Comparison of ENCODE assay signal across 1 cellular context in the genomic region with DNA sequence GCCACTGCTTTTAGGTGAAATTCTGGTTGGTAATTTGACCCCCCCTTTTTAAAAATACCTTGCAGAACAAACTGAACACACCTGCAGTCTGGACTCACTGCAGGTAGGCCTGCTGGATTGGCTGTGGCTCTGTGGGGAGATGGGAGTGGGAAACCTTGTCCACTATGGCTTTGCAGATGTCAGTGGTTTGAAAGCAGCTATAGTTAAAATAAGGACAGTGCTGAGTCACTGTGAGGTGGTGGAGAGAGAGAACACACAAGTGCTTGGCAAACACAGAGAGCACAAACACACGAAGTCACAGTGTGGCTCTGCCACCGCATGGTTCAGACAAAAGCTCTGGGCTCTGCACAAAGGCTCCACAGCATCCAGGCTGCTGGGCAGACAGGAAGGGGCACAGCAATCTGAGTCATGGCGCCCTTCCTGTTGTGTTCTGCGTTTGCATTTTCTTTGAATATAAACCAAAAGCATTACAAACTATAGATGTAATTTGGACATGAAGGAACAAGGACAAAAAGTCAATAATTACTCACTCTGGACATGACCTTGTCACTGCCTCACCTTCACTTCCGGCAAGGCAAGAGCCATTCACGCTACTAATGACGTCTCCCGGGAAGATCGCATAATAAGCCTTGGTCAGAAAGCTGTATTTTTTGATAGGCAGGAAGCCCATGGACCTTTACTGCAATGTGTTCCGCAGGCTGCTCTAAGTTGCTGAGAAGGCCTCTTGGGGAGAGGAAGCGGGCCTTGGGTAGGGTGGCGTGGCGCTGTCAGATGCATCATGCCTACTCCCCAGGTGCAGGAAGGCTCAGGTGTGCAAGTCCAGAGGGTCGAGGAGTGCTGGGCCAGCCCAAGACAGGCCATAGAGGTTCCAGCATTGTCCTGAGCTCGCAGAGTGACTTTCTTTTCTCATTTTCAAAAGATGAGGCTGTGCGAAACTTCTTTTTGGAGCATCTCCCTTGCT.
TF ChIP-seq lines count a peak whose summit lies in the region.

No MANE protein-coding gene starts in this region.

TF ChIP-seq in GM23338, 12 proteins besides CTCF, POLR2A, EP300 and RAD21 (continued from another document):
- TF ChIP-seq, protein P1, sequence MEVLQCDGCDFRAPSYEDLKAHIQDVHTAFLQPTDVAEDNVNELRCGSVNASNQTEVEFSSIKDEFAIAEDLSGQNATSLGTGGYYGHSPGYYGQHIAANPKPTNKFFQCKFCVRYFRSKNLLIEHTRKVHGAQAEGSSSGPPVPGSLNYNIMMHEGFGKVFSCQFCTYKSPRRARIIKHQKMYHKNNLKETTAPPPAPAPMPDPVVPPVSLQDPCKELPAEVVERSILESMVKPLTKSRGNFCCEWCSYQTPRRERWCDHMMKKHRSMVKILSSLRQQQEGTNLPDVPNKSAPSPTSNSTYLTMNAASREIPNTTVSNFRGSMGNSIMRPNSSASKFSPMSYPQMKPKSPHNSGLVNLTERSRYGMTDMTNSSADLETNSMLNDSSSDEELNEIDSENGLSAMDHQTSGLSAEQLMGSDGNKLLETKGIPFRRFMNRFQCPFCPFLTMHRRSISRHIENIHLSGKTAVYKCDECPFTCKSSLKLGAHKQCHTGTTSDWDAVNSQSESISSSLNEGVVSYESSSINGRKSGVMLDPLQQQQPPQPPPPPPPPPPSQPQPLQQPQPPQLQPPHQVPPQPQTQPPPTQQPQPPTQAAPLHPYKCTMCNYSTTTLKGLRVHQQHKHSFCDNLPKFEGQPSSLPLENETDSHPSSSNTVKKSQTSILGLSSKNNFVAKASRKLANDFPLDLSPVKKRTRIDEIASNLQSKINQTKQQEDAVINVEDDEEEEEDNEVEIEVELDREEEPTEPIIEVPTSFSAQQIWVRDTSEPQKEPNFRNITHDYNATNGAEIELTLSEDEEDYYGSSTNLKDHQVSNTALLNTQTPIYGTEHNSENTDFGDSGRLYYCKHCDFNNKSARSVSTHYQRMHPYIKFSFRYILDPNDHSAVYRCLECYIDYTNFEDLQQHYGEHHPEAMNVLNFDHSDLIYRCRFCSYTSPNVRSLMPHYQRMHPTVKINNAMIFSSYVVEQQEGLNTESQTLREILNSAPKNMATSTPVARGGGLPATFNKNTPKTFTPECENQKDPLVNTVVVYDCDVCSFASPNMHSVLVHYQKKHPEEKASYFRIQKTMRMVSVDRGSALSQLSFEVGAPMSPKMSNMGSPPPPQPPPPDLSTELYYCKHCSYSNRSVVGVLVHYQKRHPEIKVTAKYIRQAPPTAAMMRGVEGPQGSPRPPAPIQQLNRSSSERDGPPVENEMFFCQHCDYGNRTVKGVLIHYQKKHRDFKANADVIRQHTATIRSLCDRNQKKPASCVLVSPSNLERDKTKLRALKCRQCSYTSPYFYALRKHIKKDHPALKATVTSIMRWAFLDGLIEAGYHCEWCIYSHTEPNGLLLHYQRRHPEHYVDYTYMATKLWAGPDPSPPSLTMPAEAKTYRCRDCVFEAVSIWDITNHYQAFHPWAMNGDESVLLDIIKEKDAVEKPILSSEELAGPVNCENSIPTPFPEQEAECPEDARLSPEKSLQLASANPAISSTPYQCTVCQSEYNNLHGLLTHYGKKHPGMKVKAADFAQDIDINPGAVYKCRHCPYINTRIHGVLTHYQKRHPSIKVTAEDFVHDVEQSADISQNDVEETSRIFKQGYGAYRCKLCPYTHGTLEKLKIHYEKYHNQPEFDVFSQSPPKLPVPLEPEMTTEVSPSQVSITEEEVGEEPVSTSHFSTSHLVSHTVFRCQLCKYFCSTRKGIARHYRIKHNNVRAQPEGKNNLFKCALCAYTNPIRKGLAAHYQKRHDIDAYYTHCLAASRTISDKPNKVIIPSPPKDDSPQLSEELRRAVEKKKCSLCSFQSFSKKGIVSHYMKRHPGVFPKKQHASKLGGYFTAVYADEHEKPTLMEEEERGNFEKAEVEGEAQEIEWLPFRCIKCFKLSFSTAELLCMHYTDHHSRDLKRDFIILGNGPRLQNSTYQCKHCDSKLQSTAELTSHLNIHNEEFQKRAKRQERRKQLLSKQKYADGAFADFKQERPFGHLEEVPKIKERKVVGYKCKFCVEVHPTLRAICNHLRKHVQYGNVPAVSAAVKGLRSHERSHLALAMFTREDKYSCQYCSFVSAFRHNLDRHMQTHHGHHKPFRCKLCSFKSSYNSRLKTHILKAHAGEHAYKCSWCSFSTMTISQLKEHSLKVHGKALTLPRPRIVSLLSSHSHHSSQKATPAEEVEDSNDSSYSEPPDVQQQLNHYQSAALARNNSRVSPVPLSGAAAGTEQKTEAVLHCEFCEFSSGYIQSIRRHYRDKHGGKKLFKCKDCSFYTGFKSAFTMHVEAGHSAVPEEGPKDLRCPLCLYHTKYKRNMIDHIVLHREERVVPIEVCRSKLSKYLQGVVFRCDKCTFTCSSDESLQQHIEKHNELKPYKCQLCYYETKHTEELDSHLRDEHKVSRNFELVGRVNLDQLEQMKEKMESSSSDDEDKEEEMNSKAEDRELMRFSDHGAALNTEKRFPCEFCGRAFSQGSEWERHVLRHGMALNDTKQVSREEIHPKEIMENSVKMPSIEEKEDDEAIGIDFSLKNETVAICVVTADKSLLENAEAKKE (CRISPR knock-in tag; IDR thresholded peaks at IDR 0.05): no peak
- TF ChIP-seq NANOG (IDR thresholded peaks at IDR 0.05; ENCODE audit: borderline replicate concordance): no peak
- TF ChIP-seq EZH2 (IDR thresholded peaks at IDR 0.05; ENCODE audit: low read depth, unreplicated experiment): no peak
- no peak for TF ChIP-seq ZNF114 (CRISPR knock-in tag; IDR thresholded peaks at IDR 0.05)
- TF ChIP-seq EZH2phosphoT487 (IDR thresholded peaks at IDR 0.05; ENCODE audit: unreplicated experiment): no peak
- TF ChIP-seq POLR2AphosphoS5 (IDR thresholded peaks at IDR 0.05; ENCODE audit: low read depth): no peak
- TF ChIP-seq, protein P2, sequence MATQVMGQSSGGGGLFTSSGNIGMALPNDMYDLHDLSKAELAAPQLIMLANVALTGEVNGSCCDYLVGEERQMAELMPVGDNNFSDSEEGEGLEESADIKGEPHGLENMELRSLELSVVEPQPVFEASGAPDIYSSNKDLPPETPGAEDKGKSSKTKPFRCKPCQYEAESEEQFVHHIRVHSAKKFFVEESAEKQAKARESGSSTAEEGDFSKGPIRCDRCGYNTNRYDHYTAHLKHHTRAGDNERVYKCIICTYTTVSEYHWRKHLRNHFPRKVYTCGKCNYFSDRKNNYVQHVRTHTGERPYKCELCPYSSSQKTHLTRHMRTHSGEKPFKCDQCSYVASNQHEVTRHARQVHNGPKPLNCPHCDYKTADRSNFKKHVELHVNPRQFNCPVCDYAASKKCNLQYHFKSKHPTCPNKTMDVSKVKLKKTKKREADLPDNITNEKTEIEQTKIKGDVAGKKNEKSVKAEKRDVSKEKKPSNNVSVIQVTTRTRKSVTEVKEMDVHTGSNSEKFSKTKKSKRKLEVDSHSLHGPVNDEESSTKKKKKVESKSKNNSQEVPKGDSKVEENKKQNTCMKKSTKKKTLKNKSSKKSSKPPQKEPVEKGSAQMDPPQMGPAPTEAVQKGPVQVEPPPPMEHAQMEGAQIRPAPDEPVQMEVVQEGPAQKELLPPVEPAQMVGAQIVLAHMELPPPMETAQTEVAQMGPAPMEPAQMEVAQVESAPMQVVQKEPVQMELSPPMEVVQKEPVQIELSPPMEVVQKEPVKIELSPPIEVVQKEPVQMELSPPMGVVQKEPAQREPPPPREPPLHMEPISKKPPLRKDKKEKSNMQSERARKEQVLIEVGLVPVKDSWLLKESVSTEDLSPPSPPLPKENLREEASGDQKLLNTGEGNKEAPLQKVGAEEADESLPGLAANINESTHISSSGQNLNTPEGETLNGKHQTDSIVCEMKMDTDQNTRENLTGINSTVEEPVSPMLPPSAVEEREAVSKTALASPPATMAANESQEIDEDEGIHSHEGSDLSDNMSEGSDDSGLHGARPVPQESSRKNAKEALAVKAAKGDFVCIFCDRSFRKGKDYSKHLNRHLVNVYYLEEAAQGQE (IDR thresholded peaks at IDR 0.05; ENCODE audit: unreplicated experiment): no peak
- TF ChIP-seq JUNB (IDR thresholded peaks at IDR 0.05; ENCODE audit: unreplicated experiment): no peak
- TF ChIP-seq STAT1 (IDR thresholded peaks at IDR 0.05; ENCODE audit: unreplicated experiment): no peak
- TF ChIP-seq CREB1 (CRISPR knock-in tag; IDR thresholded peaks at IDR 0.05; ENCODE audit: low read depth): no peak
- TF ChIP-seq ZNF331 (CRISPR knock-in tag; IDR thresholded peaks at IDR 0.05; ENCODE audit: low read depth): no peak
